ENCODE assay signal across 2 cellular contexts in the genomic region with DNA sequence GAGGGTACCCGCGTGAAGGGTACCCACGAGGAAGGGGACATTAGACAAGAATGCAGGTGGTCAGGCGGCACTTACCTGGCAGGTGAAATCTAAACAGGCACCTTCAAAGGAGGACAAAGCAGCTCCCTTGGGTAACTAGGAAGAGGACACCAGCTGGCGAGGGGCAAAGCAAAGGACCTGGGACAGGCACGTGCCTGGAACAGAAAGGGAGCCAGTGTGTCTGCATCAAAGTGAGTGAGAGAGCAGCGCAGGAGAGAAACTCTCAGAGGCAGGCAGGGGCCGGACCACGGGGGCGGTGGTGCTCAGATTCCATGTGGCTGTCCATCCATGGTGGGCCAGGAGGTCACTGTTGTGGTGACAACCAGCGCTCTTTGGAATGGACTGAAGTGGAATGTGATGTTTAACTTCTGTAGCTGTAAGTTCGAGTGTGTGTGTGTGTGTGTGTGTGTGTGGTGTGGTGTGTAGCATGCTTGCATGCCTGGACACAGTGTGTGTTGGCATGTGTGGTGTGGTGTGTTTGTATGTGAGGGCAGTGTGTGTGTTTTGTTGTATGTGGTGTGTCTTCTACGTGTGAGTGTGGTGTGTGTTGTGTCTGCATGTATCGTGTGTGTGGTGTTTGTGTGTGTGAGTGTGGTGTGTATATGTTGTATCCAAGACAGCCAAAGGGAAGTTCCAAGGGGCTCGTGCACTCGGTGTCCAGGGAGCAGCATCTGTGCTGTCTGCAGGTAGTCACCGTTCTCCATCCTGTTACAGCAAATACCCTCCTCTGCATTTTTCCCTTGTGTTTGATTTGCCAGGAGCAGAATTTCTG.
A peak's percentile ranks its signal among the peaks of the same experiment; 100 is the strongest.
TF ChIP-seq lines count a peak whose summit lies in the region.

No MANE protein-coding gene starts in this region.

TF ChIP-seq in HepG2, 621 proteins besides CTCF, POLR2A, EP300 and RAD21 (continued from another document):
- TF ChIP-seq ZFYVE20 (CRISPR knock-in tag; IDR thresholded peaks at IDR 0.05; ENCODE audit: borderline replicate concordance, low read depth) (no peak), NR2F6 (IDR thresholded peaks at IDR 0.05) (no peak), NR2F6 (CRISPR knock-in tag; IDR thresholded peaks at IDR 0.05) (no peak), BHLHE40 (IDR thresholded peaks at IDR 0.05; ENCODE audit: low read length) (0 out of 2 replicates have a peak, but pooled peaks have one; percentile 18), ZNF501 (CRISPR knock-in tag; IDR thresholded peaks at IDR 0.05) (no peak), ZNF629 (CRISPR knock-in tag; conservative IDR thresholded peaks at IDR 0.05) (no peak), ZNF329 (CRISPR knock-in tag; IDR thresholded peaks at IDR 0.05; ENCODE audit: low read depth) (no peak), ZNF646 (CRISPR knock-in tag; IDR thresholded peaks at IDR 0.05) (peak; percentile 76), NAIF1 (CRISPR knock-in tag; IDR thresholded peaks at IDR 0.05; ENCODE audit: borderline replicate concordance) (no peak), ATM (IDR thresholded peaks at IDR 0.05; ENCODE audit: borderline replicate concordance) (no peak)
- TF ChIP-seq, protein P1, sequence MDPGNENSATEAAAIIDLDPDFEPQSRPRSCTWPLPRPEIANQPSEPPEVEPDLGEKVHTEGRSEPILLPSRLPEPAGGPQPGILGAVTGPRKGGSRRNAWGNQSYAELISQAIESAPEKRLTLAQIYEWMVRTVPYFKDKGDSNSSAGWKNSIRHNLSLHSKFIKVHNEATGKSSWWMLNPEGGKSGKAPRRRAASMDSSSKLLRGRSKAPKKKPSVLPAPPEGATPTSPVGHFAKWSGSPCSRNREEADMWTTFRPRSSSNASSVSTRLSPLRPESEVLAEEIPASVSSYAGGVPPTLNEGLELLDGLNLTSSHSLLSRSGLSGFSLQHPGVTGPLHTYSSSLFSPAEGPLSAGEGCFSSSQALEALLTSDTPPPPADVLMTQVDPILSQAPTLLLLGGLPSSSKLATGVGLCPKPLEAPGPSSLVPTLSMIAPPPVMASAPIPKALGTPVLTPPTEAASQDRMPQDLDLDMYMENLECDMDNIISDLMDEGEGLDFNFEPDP (CRISPR knock-in tag; conservative IDR thresholded peaks at IDR 0.05) = 0 out of 2 replicates have a peak, but pooled peaks have one; percentile 25
- TF ChIP-seq, protein P2, sequence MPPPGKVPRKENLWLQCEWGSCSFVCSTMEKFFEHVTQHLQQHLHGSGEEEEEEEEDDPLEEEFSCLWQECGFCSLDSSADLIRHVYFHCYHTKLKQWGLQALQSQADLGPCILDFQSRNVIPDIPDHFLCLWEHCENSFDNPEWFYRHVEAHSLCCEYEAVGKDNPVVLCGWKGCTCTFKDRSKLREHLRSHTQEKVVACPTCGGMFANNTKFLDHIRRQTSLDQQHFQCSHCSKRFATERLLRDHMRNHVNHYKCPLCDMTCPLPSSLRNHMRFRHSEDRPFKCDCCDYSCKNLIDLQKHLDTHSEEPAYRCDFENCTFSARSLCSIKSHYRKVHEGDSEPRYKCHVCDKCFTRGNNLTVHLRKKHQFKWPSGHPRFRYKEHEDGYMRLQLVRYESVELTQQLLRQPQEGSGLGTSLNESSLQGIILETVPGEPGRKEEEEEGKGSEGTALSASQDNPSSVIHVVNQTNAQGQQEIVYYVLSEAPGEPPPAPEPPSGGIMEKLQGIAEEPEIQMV (CRISPR knock-in tag; IDR thresholded peaks at IDR 0.05; ENCODE audit: low read depth) = no peak
TF ChIP-seq in HepG2: peak in this region for 3.

TF ChIP-seq in GM12891, 5 proteins besides CTCF, POLR2A, EP300 and RAD21 (continued from another document):
- no peak for TF ChIP-seq SPI1 (IDR thresholded peaks at IDR 0.05; ENCODE audit: low read depth, low read length)
- no peak for TF ChIP-seq PAX5 (IDR thresholded peaks at IDR 0.05; ENCODE audit: insufficient read depth, low read length, severe bottlenecking)
- TF ChIP-seq POLR2AphosphoS5 (IDR thresholded peaks at IDR 0.05; ENCODE audit: low read depth, low read length) = no peak
- TF ChIP-seq TAF1 (IDR thresholded peaks at IDR 0.05; ENCODE audit: low read depth, low read length) = no peak
